1 cellular context compared by ENCODE assay signal in the genomic region with DNA sequence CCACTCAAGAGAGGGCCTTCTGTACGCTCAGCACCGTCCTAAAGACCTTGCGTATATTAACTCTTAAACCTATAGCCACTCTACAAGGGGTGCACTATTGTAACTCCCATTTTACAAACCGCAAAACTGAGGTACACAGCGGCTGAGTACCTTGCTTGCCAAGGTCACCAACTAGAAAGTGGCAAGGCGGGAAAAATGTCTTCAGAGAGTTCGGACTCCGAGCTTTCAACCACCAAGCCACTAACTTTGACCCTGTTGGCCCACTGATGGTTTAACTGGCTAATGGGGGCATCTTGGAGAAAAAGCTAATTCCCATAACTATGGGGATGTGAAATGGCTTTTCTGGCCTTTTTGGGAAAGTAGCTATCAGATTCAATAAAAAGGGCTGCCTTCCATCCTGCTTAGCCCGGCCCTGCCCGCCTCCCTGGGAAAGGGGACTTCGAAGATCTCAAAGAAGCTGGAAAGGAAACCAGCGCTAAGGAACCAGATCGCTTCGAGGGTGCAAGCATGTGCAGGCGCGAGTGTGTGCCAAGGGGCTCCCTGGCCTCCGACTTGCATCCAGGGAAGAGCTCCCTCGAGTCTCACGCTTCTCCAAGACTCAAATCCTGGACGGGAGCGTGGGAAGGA.
A peak's percentile ranks its signal among the peaks of the same experiment; 100 is the strongest.
TF ChIP-seq lines count a peak whose summit lies in the region.

No MANE protein-coding gene starts in this region.

TF ChIP-seq in endothelial cell of umbilical vein, 7 proteins besides CTCF, POLR2A, EP300 and RAD21:
- TF ChIP-seq GATA2 (IDR thresholded peaks at IDR 0.05; ENCODE audit: insufficient read depth, insufficient read length, low read depth, low read length) (no peak), EZH2 (IDR thresholded peaks at IDR 0.05; ENCODE audit: borderline replicate concordance, low read depth, low read length, severe bottlenecking) (peak; percentile 32)
- TF ChIP-seq, protein P1, sequence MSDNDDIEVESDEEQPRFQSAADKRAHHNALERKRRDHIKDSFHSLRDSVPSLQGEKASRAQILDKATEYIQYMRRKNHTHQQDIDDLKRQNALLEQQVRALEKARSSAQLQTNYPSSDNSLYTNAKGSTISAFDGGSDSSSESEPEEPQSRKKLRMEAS (IDR thresholded peaks at IDR 0.05; ENCODE audit: insufficient read depth, insufficient read length), result no peak
